Comparison of ENCODE assay signal across 17 cellular contexts in genomic region chr7:157770716-157771320, GRCh38.
DNase-seq lines count a peak whose midpoint lies in the region; ATAC-seq and TF ChIP-seq lines count a peak whose summit lies in the region.
"Had no signal": no experiment of that assay in that cellular context is flagged by ENCODE, and none has a peak within 500 bp of the region (broad histone marks: within the 10 kb centered on the region; RNA-seq: fewer than 3 reads in every experiment).

No MANE protein-coding gene starts in this region.

- H3K27ac Mint-ChIP-seq in endothelial cell (ENCODE audit: unreplicated experiment), result peak overlapping the region; percentile 5
- H3K27ac Mint-ChIP-seq: CD14-positive monocyte; CD4-positive, alpha-beta memory T cell had no signal

- no peaks in the 10 kb centered on the region for H3K36me3 ChIP-seq in right lobe of liver
- no peaks in the 10 kb centered on the region for H3K36me3 ChIP-seq in spleen
- H3K36me3 ChIP-seq in MM.1S (replicated peaks; ENCODE audit: insufficient read depth, low read length), result no peaks in the 10 kb centered on the region
- H3K36me3 ChIP-seq in left lung, result no peaks in the 10 kb centered on the region
- H3K36me3 ChIP-seq: BLaER1, HAP-1 had no signal

- H3K79me2 ChIP-seq in MM.1S (ENCODE audit: low read length), result no peaks in the 10 kb centered on the region

- 93% methylated on average over 3 of the region's 13 CpGs for WGBS in right lobe of liver (ENCODE audit: insufficient coverage, low coverage, low lambda C conversion rate, missing lambda C conversion rate)
- WGBS in spleen, 5 donors, result 86 to 92% (median 91%) methylated on average over 12 to 13 of the region's 13 CpGs

- peaks cover 29% of the 10 kb centered on the region for H3K27me3 Mint-ChIP-seq in endothelial cell (ENCODE audit: unreplicated experiment)

- H3K4me1 ChIP-seq in right lobe of liver, result no peaks in the 10 kb centered on the region
- no peaks in the 10 kb centered on the region for H3K4me1 ChIP-seq in spleen
- no peaks in the 10 kb centered on the region for H3K4me1 ChIP-seq in MM.1S (ENCODE audit: low read length)
- H3K4me1 ChIP-seq in left lung, result no peaks in the 10 kb centered on the region
- H3K4me1 ChIP-seq: BLaER1, HAP-1 had no signal

- no peak overlapping the region for H3K4me3 Mint-ChIP-seq in endothelial cell (ENCODE audit: unreplicated experiment)
- H3K4me3 Mint-ChIP-seq: CD14-positive monocyte; CD4-positive, alpha-beta memory T cell had no signal

- H3K27ac ChIP-seq in right lobe of liver (no peak overlapping the region), spleen (no peak overlapping the region), MM.1S (ENCODE audit: low read length) (no peak overlapping the region), left lung (no peak overlapping the region)
- H3K27ac ChIP-seq: BLaER1, GM23248 had no signal

- H3F3A ChIP-seq in MM.1S (ENCODE audit: insufficient read depth, low read length), result no peaks in the 10 kb centered on the region

- intact Hi-C loops in Right ventricle myocardium superior (cut with DNase I), result no loop called here
- intact Hi-C loops in Right ventricle myocardium inferior (cut with DNase I), result no loop called here
- intact Hi-C loops in right lobe of liver (cut with DNase I), result no loop called here
- intact Hi-C loops in spleen (cut with DNase I; ENCODE audit: low total_unique reads), result no loop called here
- intact Hi-C loops in left lung (cut with DNase I), result no loop called here

- peaks cover 53% of the 10 kb centered on the region for H3K9me3 Mint-ChIP-seq in endothelial cell (ENCODE audit: unreplicated experiment)

- no peaks in the 10 kb centered on the region for H3K9me2 ChIP-seq in MM.1S (replicated peaks; ENCODE audit: insufficient read depth, low read length)

- DNase-seq in Right ventricle myocardium superior (peak; percentile 27), Right ventricle myocardium inferior (ENCODE audit: missing footprints) (no peak), endothelial cell (ENCODE audit: low spot score) (no peak), right lobe of liver (peak in 2 of 3 donors; percentile 12 to 28), spleen (peak; percentile 64), MM.1S (no peak), left lung (no peak)
- no peak for DNase-seq in activated T-cell treated with anti-CD3 and anti-CD28 coated beads, Interleukin-2, amount 50 U/mL, for 1 hour
- DNase-seq: 8988T; CD4-positive, alpha-beta memory T cell; DMS153; DMS79; GDM1; GM23248 had no signal

- H3K9ac ChIP-seq in MM.1S (ENCODE audit: low read length), result no peak overlapping the region
- H3K9ac ChIP-seq: BLaER1, GM23248 had no signal

- H3K36me3 Mint-ChIP-seq in endothelial cell (ENCODE audit: low read depth, unreplicated experiment), result peaks cover 40% of the 10 kb centered on the region
- H3K36me3 Mint-ChIP-seq: CD14-positive monocyte had no signal

- no peak overlapping the region for H3K4me2 ChIP-seq in MM.1S (ENCODE audit: low read depth, low read length)
- H3K4me2 ChIP-seq: BLaER1 had no signal

- no peaks in the 10 kb centered on the region for H4K20me1 ChIP-seq in MM.1S (ENCODE audit: insufficient read depth, low read length)

- no peaks in the 10 kb centered on the region for H3K9me3 ChIP-seq in right lobe of liver
- peaks cover 0 to 18% (median 8%) of the 10 kb centered on the region in 8 donors for H3K9me3 ChIP-seq in spleen
- H3K9me3 ChIP-seq in MM.1S (replicated peaks; ENCODE audit: insufficient read depth, low read length), result no peaks in the 10 kb centered on the region
- peaks cover 0 to 7% of the 10 kb centered on the region in 2 donors for H3K9me3 ChIP-seq in left lung
- H3K9me3 ChIP-seq: HAP-1 had no signal

- H3K4me3 ChIP-seq in right lobe of liver (no peak overlapping the region), spleen (no peak overlapping the region), MM.1S (ENCODE audit: low read length) (no peak overlapping the region), left lung (no peak overlapping the region)
- H3K4me3 ChIP-seq: BLaER1, GM23248, HAP-1 had no signal

- TF ChIP-seq POLR2A in right lobe of liver (IDR thresholded peaks at IDR 0.05), result no peak
- TF ChIP-seq POLR2A in spleen (IDR thresholded peaks at IDR 0.05), result no peak

- H3K27me3 ChIP-seq in right lobe of liver (no peaks in the 10 kb centered on the region), spleen (replicated peaks in 1 of 7) (peaks cover 0 to 35% (median 0%) of the 10 kb centered on the region in 7 donors), MM.1S (replicated peaks; ENCODE audit: insufficient read depth, low read length) (peaks cover 81% of the 10 kb centered on the region), left lung (peaks cover 0 to 50% of the 10 kb centered on the region in 2 donors)

- H2AFZ ChIP-seq in MM.1S (ENCODE audit: low read length), result no peak overlapping the region
- H2AFZ ChIP-seq: GM23248 had no signal

- no peak for ATAC-seq in Right ventricle myocardium superior (ENCODE audit: poor library complexity)
- no peak for ATAC-seq in Right ventricle myocardium inferior
- no peak for ATAC-seq in right lobe of liver
- no peak for ATAC-seq in left lung

- TF ChIP-seq CTCF in endothelial cell (IDR thresholded peaks at IDR 0.05; ENCODE audit: unreplicated experiment) (no peak), right lobe of liver (IDR thresholded peaks at IDR 0.05) (no peak), spleen (IDR thresholded peaks at IDR 0.05 in 8 of 11, conservative IDR thresholded peaks at IDR 0.05 in 3 of 11) (no peak), MM.1S (IDR thresholded peaks at IDR 0.05; ENCODE audit: low read length) (no peak), left lung (IDR thresholded peaks at IDR 0.05) (no peak)

- H3K4me1 Mint-ChIP-seq in endothelial cell (ENCODE audit: unreplicated experiment), result no peaks in the 10 kb centered on the region
- H3K4me1 Mint-ChIP-seq: CD4-positive, alpha-beta memory T cell had no signal

Comparison
In these comparisons a context has a peak if more than half of its experiments do, and no peak if none do; other contexts are left out.
1. DNase-seq: peak in Right ventricle myocardium superior (single experiment), right lobe of liver (2 of 3) and spleen (single experiment); none in Right ventricle myocardium inferior (single experiment), endothelial cell (single experiment), MM.1S (single experiment), activated T-cell treated with anti-CD3 and anti-CD28 coated beads, Interleukin-2, amount 50 U/mL, for 1 hour (single experiment) and left lung (0 of 2).